In the genomic region with DNA sequence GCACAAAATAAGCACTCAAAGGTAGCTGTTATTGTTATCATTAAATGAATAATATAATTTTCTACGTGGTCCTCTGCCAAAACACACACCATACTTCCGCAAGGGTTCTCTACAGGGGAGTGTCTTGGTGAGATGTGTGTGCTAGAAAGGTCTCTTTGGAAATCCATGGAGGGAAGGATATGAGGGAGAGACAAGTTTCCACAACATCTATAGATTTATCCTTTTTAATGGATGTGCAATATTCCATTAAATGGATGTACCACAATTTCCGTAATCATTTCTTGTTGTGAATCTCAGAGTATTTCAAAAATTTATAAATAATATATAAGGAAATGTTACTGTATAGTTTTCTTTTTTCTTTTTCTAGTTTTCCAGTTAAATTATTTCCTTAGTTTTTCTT, we compare ENCODE assay signal across 28 cellular contexts. TPM values are rescaled to one million over a fixed set of nuclear protein-coding genes. Genes with fewer than 3 reads are reported as not detected.
"Had no signal": no experiment of that assay in that cellular context is flagged by ENCODE, and none has a peak within 500 bp of the region (broad histone marks: within the 10 kb centered on the region; RNA-seq: fewer than 3 reads in every experiment).

No MANE protein-coding gene starts in this region.

- H3K27me3 ChIP-seq: ascending aorta had no signal

- ATAC-seq: gastroesophageal sphincter, heart right ventricle had no signal

- H3K27ac ChIP-seq: ascending aorta, breast epithelium, cardiac muscle cell, colonic mucosa, epithelial cell of prostate, esophagus squamous epithelium, gastroesophageal sphincter, heart right ventricle had no signal

- H3K9me3 ChIP-seq: ascending aorta, breast epithelium, colonic mucosa, esophagus squamous epithelium had no signal

- H3K4me3 ChIP-seq: ascending aorta, breast epithelium, cardiac muscle cell, colonic mucosa, esophagus squamous epithelium, gastroesophageal sphincter, heart right ventricle had no signal

- H3K4me1 ChIP-seq: ascending aorta, colonic mucosa had no signal

- H3K36me3 ChIP-seq: ascending aorta, breast epithelium, cardiac muscle cell, colonic mucosa, esophagus squamous epithelium, gastroesophageal sphincter, heart right ventricle had no signal

- FAIRE-seq: endometrium had no signal

- DNase-seq: activated CD4-positive, alpha-beta memory T cell treated with anti-CD3 and anti-CD28 coated beads, Interleukin-2, amount 10 ng/mL, durations not matched to agents 7 days and 5 days; activated CD4-positive, alpha-beta T cell treated with anti-CD3 and anti-CD28 coated beads for 4 hours; activated CD4-positive, alpha-beta T cell treated with anti-CD3 and anti-CD28 coated beads, Interleukin-2, amount 10 ng/mL, durations not matched to agents 7 days and 5 days; activated CD4-positive, alpha-beta T cell treated with anti-CD3 and anti-CD28 coated beads, Interleukin-2, amount 50 U/mL, for 4 hours; activated CD4-positive, CD25-positive, alpha-beta regulatory T cell; activated CD4-positive, CD25-positive, alpha-beta regulatory T cell treated with anti-CD3 and anti-CD28 coated beads, Interleukin-2, amount 50 U/mL, for 72 hours; activated gamma-delta T cell; activated naive CD4-positive, alpha-beta T cell; activated naive CD4-positive, alpha-beta T cell treated with anti-CD3 and anti-CD28 coated beads, Interleukin-2, amount 10 ng/mL, durations not matched to agents 7 days and 5 days; activated naive CD8-positive, alpha-beta T cell treated with anti-CD3 and anti-CD28 coated beads, Interleukin-2, amount 10 ng/mL, durations not matched to agents 7 days and 5 days; activated T-cell treated with anti-CD3 and anti-CD28 coated beads for 4 hours; activated T-cell treated with anti-CD3 and anti-CD28 coated beads, Interleukin-2, amount 50 U/mL, for 4 hours; central memory CD4-positive, alpha-beta T cell; cerebellar nuclear complex; colonic mucosa; effector CD8-positive, alpha-beta T cell; esophagus squamous epithelium; foreskin melanocyte; heart right ventricle had no signal

RNA-seq across cellular contexts. Expression of a gene that starts 2.6 kb away (rescaled TPM):
- total RNA-seq: dermis microvascular lymphatic vessel endothelial cell, endothelial cell of umbilical vein, fibroblast of lung had no signal
- polyA plus RNA-seq: cardiac muscle cell had no signal
